In genomic region chr20:592506-592905, GRCh38 we compare ENCODE assay signal across 26 cellular contexts. TPM values are rescaled to one million over a fixed set of nuclear protein-coding genes. Genes with fewer than 3 reads are reported as not detected.
"Had no signal": no experiment of that assay in that cellular context is flagged by ENCODE, and none has a peak within 500 bp of the region (broad histone marks: within the 10 kb centered on the region; RNA-seq: fewer than 3 reads in every experiment).

No MANE protein-coding gene starts in this region.

- H3K27ac ChIP-seq: left lung, lower lobe of right lung, pancreas, right atrium auricular region, spleen, suprapubic skin, thoracic aorta, tibial artery, uterus had no signal

- H3K36me3 ChIP-seq: left lung, lower lobe of right lung, pancreas, right atrium auricular region, spleen, suprapubic skin, thoracic aorta, tibial artery, uterus had no signal

- ATAC-seq: left colon, left lung, lower lobe of right lung, natural killer cell, pancreas, sciatic nerve had no signal

- DNase-seq: hypothalamus; immature natural killer cell; kidney; left colon; left lung; lower lobe of right lung; mammary epithelial cell; mesenchymal stem cell; naive B cell; natural killer cell; pancreas; small intestine; spleen; stimulated activated CD4-positive, alpha-beta T cell treated with anti-CD3 and anti-CD28 coated beads, Interleukin-4, amount 100 ng/mL, for 24 hours; stimulated activated naive CD4-positive, alpha-beta T cell; tibial artery; uterus had no signal

- H3K27me3 ChIP-seq: left lung, pancreas, right atrium auricular region, uterus had no signal

- FAIRE-seq: islet of Langerhans, kidney, pancreas, small intestine had no signal

- H3K4me1 ChIP-seq: left lung, pancreas, spleen, suprapubic skin, uterus had no signal

- H3K9me3 ChIP-seq: left lung, lower lobe of right lung, pancreas, right atrium auricular region, spleen, suprapubic skin, thoracic aorta, tibial artery, uterus had no signal

- H3K4me3 ChIP-seq: left lung, lower lobe of right lung, pancreas, right atrium auricular region, spleen, suprapubic skin, thoracic aorta, tibial artery, uterus had no signal

RNA-seq across cellular contexts. Expression of gene TCF15, which starts 17.6 kb away (rescaled TPM):
- total RNA-seq: liver, mammary epithelial cell, mononuclear cell, renal cortical epithelial cell, thoracic aorta had no signal
- polyA plus RNA-seq: immature natural killer cell, liver, mammary epithelial cell, neural cell had no signal
